ENCODE assay signal across 8 cellular contexts in genomic region chr11:8683115-8683807, GRCh38. TPM values are rescaled to one million over a fixed set of nuclear protein-coding genes. Genes with fewer than 3 reads are reported as not detected.
DNase-seq lines count a peak whose midpoint lies in the region; ATAC-seq and TF ChIP-seq lines count a peak whose summit lies in the region.

No MANE protein-coding gene starts in this region.

- TF ChIP-seq CTCF in WTC11 (IDR thresholded peaks at IDR 0.05) (no peak), fibroblast of the aortic adventitia (IDR thresholded peaks at IDR 0.05; ENCODE audit: insufficient read depth, low read length) (no peak), progenitor cell of endocrine pancreas (IDR thresholded peaks at IDR 0.05; ENCODE audit: unreplicated experiment) (no peak)

- H3K9me3 Mint-ChIP-seq in WTC11 (peaks cover 8% of the 10 kb centered on the region), progenitor cell of endocrine pancreas (ENCODE audit: low read depth) (peaks cover 4% of the 10 kb centered on the region)

- H3K27me3 Mint-ChIP-seq in WTC11 (ENCODE audit: low read depth), result no peaks in the 10 kb centered on the region
- H3K27me3 Mint-ChIP-seq in progenitor cell of endocrine pancreas, result no peaks in the 10 kb centered on the region

- H3K4me3 Mint-ChIP-seq in WTC11 (peak overlapping the region; percentile 88), progenitor cell of endocrine pancreas (ENCODE audit: low read depth) (peak overlapping the region; percentile 96)

- H3K36me3 Mint-ChIP-seq in WTC11 (peaks cover 49% of the 10 kb centered on the region), progenitor cell of endocrine pancreas (ENCODE audit: insufficient read depth) (peaks cover 31% of the 10 kb centered on the region)

- no peak for ATAC-seq in WTC11
- ATAC-seq in GM21717 (IDR thresholded peaks at IDR 0.05; ENCODE audit: unreplicated experiment), result no peak

- peak; percentile 16 for DNase-seq in activated gamma-delta T cell treated with Interleukin-2 at 50 U/mL for 16 hours
- DNase-seq in activated gamma-delta T cell (lab: John Stamatoyannopoulos, UW), result no peak
- DNase-seq in WTC11 (ENCODE audit: low spot score), result no peak
- peak; percentile 30 for DNase-seq in fibroblast of the aortic adventitia (ENCODE audit: low read depth)
- peak; percentile 16 for DNase-seq in progenitor cell of endocrine pancreas (ENCODE audit: low spot score, unreplicated experiment)
- no peak for DNase-seq in NCI-H2171 treated with DMSO at 0.1 percent for 48 hours (lab: John Stamatoyannopoulos, UW)
- DNase-seq in activated CD4-positive, CD25-positive, alpha-beta regulatory T cell (lab: John Stamatoyannopoulos, UW), result no peak

- H3K27ac Mint-ChIP-seq in WTC11 (peak overlapping the region; percentile 95), progenitor cell of endocrine pancreas (peak overlapping the region; percentile 97)

- peaks cover 49% of the 10 kb centered on the region for H3K4me1 Mint-ChIP-seq in WTC11
- peaks cover 24% of the 10 kb centered on the region for H3K4me1 Mint-ChIP-seq in progenitor cell of endocrine pancreas (ENCODE audit: low read depth)

- CTCF ChIA-PET in WTC11 (lab: Charles Lee), result interaction anchor here (1.1 kb wide), 1 partner anchor 43 kb away, joined by 3 read pairs; no protein-coding TSS in a partner anchor

- H3K4me3 ChIP-seq in fibroblast of the aortic adventitia (ENCODE audit: low read depth, low read length), result peak overlapping the region; percentile 99

- POLR2A ChIA-PET in WTC11 (lab: Charles Lee), result interaction anchor here (1.2 to 2.3 kb wide), 5 partner anchors 10 to 127 kb away, joined by 3 to 7 read pairs (median 7); a partner anchor contains a TSS

TF ChIP-seq in WTC11, 78 proteins besides CTCF, POLR2A, EP300 and RAD21 (continues in another document):
- TF ChIP-seq IRF1 (CRISPR knock-in tag; IDR thresholded peaks at IDR 0.05) (no peak), ZBTB21 (CRISPR knock-in tag; IDR thresholded peaks at IDR 0.05; ENCODE audit: borderline replicate concordance) (no peak), E2F1 (CRISPR knock-in tag; IDR thresholded peaks at IDR 0.05) (0 out of 2 replicates have a peak, but pooled peaks have one; percentile 24), AR (CRISPR knock-in tag; IDR thresholded peaks at IDR 0.05) (peak; percentile 15; the same call in 1 of the 2 replicates), ARID4B (CRISPR knock-in tag; IDR thresholded peaks at IDR 0.05; ENCODE audit: borderline replicate concordance) (0 out of 2 replicates have a peak, but pooled peaks have one; percentile 7), PRRX2 (CRISPR knock-in tag; IDR thresholded peaks at IDR 0.05) (no peak), USF1 (CRISPR knock-in tag; IDR thresholded peaks at IDR 0.05) (0 out of 2 replicates have a peak, but pooled peaks have one; percentile 38), EMX1 (CRISPR knock-in tag; IDR thresholded peaks at IDR 0.05) (no peak), ZNF425 (CRISPR knock-in tag; conservative IDR thresholded peaks at IDR 0.05) (peak; percentile 64; the same call in 1 of the 2 replicates), RORB (CRISPR knock-in tag; IDR thresholded peaks at IDR 0.05) (no peak)

RNA-seq across cellular contexts. Expression of gene RPL27A, which starts 0.7 kb away (rescaled TPM):
- 1,103 to 1,198 TPM (median 1,179 TPM) in 3 replicates for total RNA-seq in WTC11 (2021)
- 505 and 965 TPM in 2 replicates for total RNA-seq in fibroblast of the aortic adventitia (ENCODE audit: low replicate concordance)
- 731 and 748 TPM in 2 replicates for total RNA-seq in progenitor cell of endocrine pancreas

RNA-seq across cellular contexts. Expression of gene TRIM66, which starts 0.8 kb away (rescaled TPM):
- total RNA-seq in WTC11 (2021) (5.6 to 8.0 TPM (median 7.8 TPM) in 3 replicates), fibroblast of the aortic adventitia (ENCODE audit: low replicate concordance) (4.1 and 5.6 TPM in 2 replicates), progenitor cell of endocrine pancreas (9.2 and 9.4 TPM in 2 replicates)

Comparison
In these comparisons a context has a peak if more than half of its experiments do, and no peak if none do; other contexts are left out.
1. DNase-seq: peak in activated gamma-delta T cell treated with Interleukin-2 at 50 U/mL for 16 hours (single experiment), fibroblast of the aortic adventitia (single experiment) and progenitor cell of endocrine pancreas (single experiment); none in activated gamma-delta T cell (single experiment), WTC11 (single experiment), NCI-H2171 treated with DMSO at 0.1 percent for 48 hours (single experiment) and activated CD4-positive, CD25-positive, alpha-beta regulatory T cell (0 of 4).